8 cellular contexts compared by ENCODE assay signal in the genomic region with DNA sequence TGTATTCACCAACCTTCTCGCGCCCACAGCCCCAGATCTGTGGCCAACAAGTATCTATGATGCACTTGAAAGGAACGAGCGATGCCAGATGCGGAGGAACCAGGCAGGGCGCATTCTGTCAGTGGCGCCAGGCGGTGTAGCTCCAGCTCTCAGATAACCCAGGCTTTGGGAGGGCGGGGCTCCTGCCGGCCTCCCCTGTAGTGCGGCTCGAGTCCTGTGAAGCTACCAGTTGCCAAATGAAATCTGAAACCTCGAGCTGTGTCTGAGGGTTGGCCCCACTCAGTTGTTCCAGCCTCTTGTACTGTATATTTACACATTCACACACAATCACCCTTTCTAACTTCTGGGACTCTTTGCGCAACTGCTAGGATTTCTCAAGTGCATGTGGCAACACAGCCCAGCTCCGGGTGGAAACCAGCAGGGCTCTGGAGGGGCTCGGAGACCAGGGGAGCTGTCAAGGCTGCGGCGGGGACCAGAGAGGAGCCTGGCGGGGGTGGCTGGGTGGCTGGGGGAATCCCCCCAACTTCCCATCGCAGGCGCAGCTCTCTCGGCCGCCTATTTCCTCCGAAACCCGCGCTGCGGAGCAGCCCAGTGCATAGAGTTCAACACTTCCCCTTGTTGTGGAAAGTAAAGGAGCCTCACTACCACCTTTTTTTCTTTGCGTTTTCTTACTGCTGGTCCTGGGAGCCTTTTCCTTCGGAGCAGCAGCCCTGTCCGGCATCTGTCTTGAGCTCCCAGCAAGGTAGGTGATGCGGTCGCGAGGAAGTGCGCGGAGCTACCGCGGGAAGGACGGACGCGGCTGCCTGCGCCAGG. TPM values are rescaled to one million over a fixed set of nuclear protein-coding genes. Genes with fewer than 3 reads are reported as not detected.
DNase-seq lines count a peak whose midpoint lies in the region; ATAC-seq and TF ChIP-seq lines count a peak whose summit lies in the region.

A gene (plus strand): TSS at position 333 of the 813 bp plus-strand sequence.

- no peak for TF ChIP-seq CTCF in thoracic aorta (IDR thresholded peaks at IDR 0.05)

- ATAC-seq in GM18502 (IDR thresholded peaks at IDR 0.05; ENCODE audit: poor library complexity, unreplicated experiment) (peak; percentile 94), HG02840 (IDR thresholded peaks at IDR 0.05; ENCODE audit: low FRiP score, unreplicated experiment) (peak; percentile 81), T-cell (replicated peaks in 1 of 4) (peak in 3 of 4 experiments; percentile 19 to 39 (median 30)), thoracic aorta (ENCODE audit: insufficient number of reproducible peaks, low FRiP score, low read depth) (peak; percentile 38)

- H3K4me3 Mint-ChIP-seq in T-cell = peak within 1 kb of the TSS in 1 of 3 donors; percentile 39

- DNase-seq in A172 (ENCODE audit: low spot score) (peak; percentile 86), NCI-H128 (lab: John Stamatoyannopoulos, UW; ENCODE audit: unreplicated experiment) (peak; percentile 75), T-cell (peak in 6 of 34 experiments; percentile 1 to 48 (median 6)), epithelial cell of prostate (ENCODE audit: low read depth, low spot score) (peak; percentile 70), thoracic aorta (ENCODE audit: low spot score) (peak; percentile 4)

- H3K27ac ChIP-seq in epithelial cell of prostate (peak within 1 kb of the TSS; percentile 62), mesodermal cell (ENCODE audit: low read depth, low read length, severe bottlenecking) (peak within 1 kb of the TSS; percentile 98), thoracic aorta (no peak within 1 kb of the TSS)

- H3K4me1 Mint-ChIP-seq in T-cell = peaks cover 0 to 2% (median 0%) of the 10 kb centered on the region in 3 donors

- no peaks in the 10 kb centered on the region for H3K9me3 ChIP-seq in mesodermal cell (ENCODE audit: control insufficient read depth, low read length)
- H3K9me3 ChIP-seq in thoracic aorta = no peaks in the 10 kb centered on the region

- no peaks in the 10 kb centered on the region for H3K9me3 Mint-ChIP-seq in T-cell

- H3K4me1 ChIP-seq in mesodermal cell (ENCODE audit: control insufficient read depth, insufficient read depth, low read length, poor library complexity, severe bottlenecking) (peaks cover 16% of the 10 kb centered on the region), thoracic aorta (ENCODE audit: control insufficient read depth in 1 of 2, low read depth in 2 of 2) (no peaks in the 10 kb centered on the region)

- peaks cover 14 to 15% of the 10 kb centered on the region in 2 donors for H3K27me3 Mint-ChIP-seq in T-cell

- 0% methylated on average over 18 to 26 of the region's 41 CpGs for WGBS in mesodermal cell (ENCODE audit: insufficient coverage in 2 of 2), 2 experiments

- H3K36me3 ChIP-seq in mesodermal cell (ENCODE audit: control insufficient read depth, insufficient read depth, low read length) = no peaks in the 10 kb centered on the region
- no peaks in the 10 kb centered on the region for H3K36me3 ChIP-seq in thoracic aorta

- CTCF ChIA-PET in T-cell (lab: Charles Lee) = no interaction called here

- H3K36me3 Mint-ChIP-seq in T-cell = no peaks in the 10 kb centered on the region

- peak within 1 kb of the TSS in 1 of 2 donors; percentile 57 for H3K27ac Mint-ChIP-seq in T-cell

- H3K4me3 ChIP-seq in mesodermal cell (ENCODE audit: extremely low read depth, insufficient read depth, low read length, poor library complexity, severe bottlenecking) (peak within 1 kb of the TSS; percentile 61), thoracic aorta (peak within 1 kb of the TSS; percentile 76)

- H3K27me3 ChIP-seq in thoracic aorta (replicated peaks; ENCODE audit: insufficient read depth) = no peaks in the 10 kb centered on the region

- POLR2A ChIA-PET in T-cell (lab: Charles Lee) = no interaction called here

RNA-seq across cellular contexts. Expression of the gene that starts here (rescaled TPM):
- 1.3 and 2.6 TPM in 2 replicates for total RNA-seq in A172 (2014; rRNA removed; shearing (Covaris generic))
- total RNA-seq in T-cell (1 to 10 TPM in 4 of 5 donors, under 1 TPM in 1; 0.45 to 2.7 (median 1.8) TPM), thoracic aorta (10 to 100 TPM; 30.1 to 43.6 TPM)
- 6.4 TPM for polyA plus RNA-seq in mesodermal cell (2013, experiment 1 of 2)
- 5.3 TPM for polyA plus RNA-seq in mesodermal cell (2013, experiment 2 of 2)

Comparison
In these comparisons a context has a peak if more than half of its experiments do, and no peak if none do; other contexts are left out.
1. ATAC-seq: peak in every context shown above with its lines; median percentile 94 in GM18502; 81 in HG02840; 38 in thoracic aorta; 30 in T-cell.
2. H3K27ac ChIP-seq: peak in epithelial cell of prostate (single experiment) and mesodermal cell (single experiment); none in thoracic aorta (0 of 2).